Comparison of ENCODE assay signal across 21 cellular contexts in genomic region chr1:55070765-55071164, GRCh38. TPM values are rescaled to one million over a fixed set of nuclear protein-coding genes. Genes with fewer than 3 reads are reported as not detected.
DNase-seq lines count a peak whose midpoint lies in the region; ATAC-seq and TF ChIP-seq lines count a peak whose summit lies in the region.
"Had no signal": no experiment of that assay in that cellular context is flagged by ENCODE, and none has a peak within 500 bp of the region (broad histone marks: within the 10 kb centered on the region; RNA-seq: fewer than 3 reads in every experiment).

No MANE protein-coding gene starts in this region.

- no peaks in the 10 kb centered on the region for H3K4me1 Mint-ChIP-seq in CD4-positive, alpha-beta T cell (ENCODE audit: low read depth)
- H3K4me1 Mint-ChIP-seq in Calu3 (ENCODE audit: low read depth, unreplicated experiment) = no peaks in the 10 kb centered on the region
- peaks cover 0 to 8% (median 0%) of the 10 kb centered on the region in 4 donors for H3K4me1 Mint-ChIP-seq in naive thymus-derived CD8-positive, alpha-beta T cell
- H3K4me1 Mint-ChIP-seq: neural crest cell had no signal

- POLR2A ChIA-PET in CD4-positive, alpha-beta T cell (lab: Charles Lee) = no interaction called here
- POLR2A ChIA-PET in RWPE1 (lab: Yijun Ruan, JAX; ENCODE audit: low non-redundant PET) = no interaction called here
- POLR2A ChIA-PET in naive thymus-derived CD8-positive, alpha-beta T cell (lab: Charles Lee) = no interaction called here

- peak overlapping the region; percentile 10 for H3K27ac Mint-ChIP-seq in CD4-positive, alpha-beta T cell
- H3K27ac Mint-ChIP-seq in Calu3 (ENCODE audit: unreplicated experiment) = peak overlapping the region; percentile 2
- H3K27ac Mint-ChIP-seq in naive thymus-derived CD8-positive, alpha-beta T cell = peak overlapping the region in 5 of 10 donors; percentile 20 to 86 (median 35)
- H3K27ac Mint-ChIP-seq: activated CD4-positive, alpha-beta T cell treated with anti-CD3 and anti-CD28 coated beads, Interleukin-2, amount 10 ng/mL, durations not matched to agents 24 days and 14 days; activated T-helper 1 cell treated with anti-CD3 and anti-CD28 coated beads, Interleukin-12 subunit alpha, Interleukin-12 subunit beta, Interleukin-2, Interleukin-4 antibody, amounts not matched to agents 30 ng/mL and 10 ng/mL and 1 ng/mL, durations not matched to agents 14 hours and 24 hours and 36 hours had no signal

- intact Hi-C loops in CD4-positive, alpha-beta T cell (cut with DNase I, micrococcal nuclease) = loop anchor here in 1 of 2 experiments (10.0 kb wide), 1 partner anchor 204 kb away; no protein-coding TSS in a partner anchor
- intact Hi-C loops in Calu3 (cut with micrococcal nuclease; ENCODE audit: unreplicated experiment) = no loop called here

- no peaks in the 10 kb centered on the region for H3K9me3 Mint-ChIP-seq in CD4-positive, alpha-beta T cell
- H3K9me3 Mint-ChIP-seq in Calu3 (ENCODE audit: low read depth, unreplicated experiment) = no peaks in the 10 kb centered on the region
- H3K9me3 Mint-ChIP-seq in naive thymus-derived CD8-positive, alpha-beta T cell = no peaks in the 10 kb centered on the region
- H3K9me3 Mint-ChIP-seq: activated CD4-positive, alpha-beta T cell treated with anti-CD3 and anti-CD28 coated beads, Interleukin-2, amount 10 ng/mL, durations not matched to agents 24 days and 14 days; activated T-helper 1 cell treated with anti-CD3 and anti-CD28 coated beads, Interleukin-12 subunit alpha, Interleukin-12 subunit beta, Interleukin-2, Interleukin-4 antibody, amounts not matched to agents 30 ng/mL and 10 ng/mL and 1 ng/mL, durations not matched to agents 14 hours and 24 hours and 36 hours; neural crest cell had no signal

- no TSS peak for BruUV-seq in Calu3 (replicated peaks; lab: Mats Ljungman, UMichigan)

- no peak overlapping the region for H3K4me3 Mint-ChIP-seq in CD4-positive, alpha-beta T cell
- no peak overlapping the region for H3K4me3 Mint-ChIP-seq in Calu3 (ENCODE audit: low read depth, unreplicated experiment)
- H3K4me3 Mint-ChIP-seq in naive thymus-derived CD8-positive, alpha-beta T cell = no peak overlapping the region
- H3K4me3 Mint-ChIP-seq: activated CD4-positive, alpha-beta T cell treated with anti-CD3 and anti-CD28 coated beads, Interleukin-2, amount 10 ng/mL, durations not matched to agents 24 days and 14 days; activated naive CD8-positive, alpha-beta T cell; activated T-helper 1 cell treated with anti-CD3 and anti-CD28 coated beads, Interleukin-12 subunit alpha, Interleukin-12 subunit beta, Interleukin-2, Interleukin-4 antibody, amounts not matched to agents 30 ng/mL and 10 ng/mL and 1 ng/mL, durations not matched to agents 14 hours and 24 hours and 36 hours; neural crest cell had no signal

- no peaks in the 10 kb centered on the region for H3K27me3 Mint-ChIP-seq in CD4-positive, alpha-beta T cell
- H3K27me3 Mint-ChIP-seq in Calu3 (ENCODE audit: unreplicated experiment) = no peaks in the 10 kb centered on the region
- H3K27me3 Mint-ChIP-seq in naive thymus-derived CD8-positive, alpha-beta T cell = no peaks in the 10 kb centered on the region
- H3K27me3 Mint-ChIP-seq: activated CD4-positive, alpha-beta T cell treated with anti-CD3 and anti-CD28 coated beads, Interleukin-2, amount 10 ng/mL, durations not matched to agents 24 days and 14 days; activated naive CD8-positive, alpha-beta T cell had no signal

- no peaks in the 10 kb centered on the region for H3K9me3 ChIP-seq in CD4-positive, alpha-beta T cell (ENCODE audit: control insufficient read depth, low read length)
- H3K9me3 ChIP-seq: heart left ventricle, MG63, mucosa of descending colon, upper lobe of right lung had no signal

- ATAC-seq in CD4-positive, alpha-beta T cell (ENCODE audit: poor library complexity) = no peak
- no peak for ATAC-seq in naive thymus-derived CD8-positive, alpha-beta T cell
- no peak for ATAC-seq in GM21390 (IDR thresholded peaks at IDR 0.05; ENCODE audit: unreplicated experiment)

- CTCF ChIA-PET in CD4-positive, alpha-beta T cell (lab: Charles Lee) = interaction anchor here (1.2 kb wide), 1 partner anchor 9 kb away, joined by 3 read pairs; no protein-coding TSS in a partner anchor
- CTCF ChIA-PET in Calu3 (lab: Charles Lee) = no interaction called here
- CTCF ChIA-PET in RWPE1 (lab: Yijun Ruan, JAX) = interaction anchor here (0.7 kb wide), 1 partner anchor 32 kb away, joined by 3 read pairs; no protein-coding TSS in a partner anchor

- no peak for TF ChIP-seq CTCF in CD4-positive, alpha-beta T cell (IDR thresholded peaks at IDR 0.05)
- no peak for TF ChIP-seq CTCF in Calu3 (IDR thresholded peaks at IDR 0.05; ENCODE audit: unreplicated experiment)
- TF ChIP-seq CTCF in RWPE1 (conservative IDR thresholded peaks at IDR 0.05; ENCODE audit: low read depth) = no peak

- peaks cover 100% of the 10 kb centered on the region for H3K36me3 Mint-ChIP-seq in CD4-positive, alpha-beta T cell (ENCODE audit: low read depth)
- H3K36me3 Mint-ChIP-seq in Calu3 (ENCODE audit: insufficient read depth, unreplicated experiment) = peaks cover 69% of the 10 kb centered on the region
- H3K36me3 Mint-ChIP-seq in naive thymus-derived CD8-positive, alpha-beta T cell = peaks cover 27 to 93% (median 47%) of the 10 kb centered on the region in 3 donors

- no peaks in the 10 kb centered on the region for H3K27me3 ChIP-seq in CD4-positive, alpha-beta T cell (ENCODE audit: control insufficient read depth, insufficient read depth, low read length)
- H3K27me3 ChIP-seq: heart left ventricle, MG63, upper lobe of right lung had no signal

- DNase-seq in CD4-positive, alpha-beta T cell = no peak
- DNase-seq in Calu3 (no peak), RWPE1 (ENCODE audit: low spot score) (no peak), islet precursor cell (peak; percentile 23), NCI-H2029 (lab: John Stamatoyannopoulos, UW) (no peak)
- DNase-seq in naive thymus-derived CD8-positive, alpha-beta T cell = no peak
- DNase-seq: heart left ventricle; KG1; stimulated activated CD4-positive, alpha-beta T cell treated with anti-CD3 and anti-CD28 coated beads, Interleukin-2, amount 100 ng/mL, for 48 hours; upper lobe of right lung had no signal

- no peak overlapping the region for H3K27ac ChIP-seq in CD4-positive, alpha-beta T cell (ENCODE audit: low read depth, low read length)
- peak overlapping the region; percentile 36 for H3K27ac ChIP-seq in RWPE1
- H3K27ac ChIP-seq: parathyroid adenoma, upper lobe of right lung had no signal

RNA-seq across cellular contexts. Expression of gene PCSK9, which starts 31.4 kb away (rescaled TPM):
- total RNA-seq in CD4-positive, alpha-beta T cell = not detected
- total RNA-seq in Calu3 (2022) = 31.8 and 41.6 TPM in 2 replicates
- not detected for total RNA-seq in naive thymus-derived CD8-positive, alpha-beta T cell
- not detected for polyA plus RNA-seq in naive thymus-derived CD8-positive, alpha-beta T cell
- total RNA-seq: activated CD4-positive, alpha-beta T cell treated with anti-CD3 and anti-CD28 coated beads, Interleukin-2, amount 10 ng/mL, durations not matched to agents 24 days and 14 days; activated T-helper 1 cell treated with anti-CD3 and anti-CD28 coated beads, Interleukin-12 subunit alpha, Interleukin-12 subunit beta, Interleukin-2, Interleukin-4 antibody, amounts not matched to agents 30 ng/mL and 10 ng/mL and 1 ng/mL, durations not matched to agents 14 hours and 24 hours and 36 hours; lung microvascular endothelial cell; NCI-H460; right cardiac atrium had no signal

Comparison
In these comparisons a context has a peak if more than half of its experiments do, and no peak if none do; other contexts are left out.
1. RNA of gene PCSK9, which starts 31.4 kb away (total RNA-seq): 31.8 to 41.6 TPM in Calu3; not detected in CD4-positive, alpha-beta T cell and not detected in naive thymus-derived CD8-positive, alpha-beta T cell; every median in the first group is over 10 times any median in the second.